Comparison of ENCODE assay signal across 27 cellular contexts in the genomic region with DNA sequence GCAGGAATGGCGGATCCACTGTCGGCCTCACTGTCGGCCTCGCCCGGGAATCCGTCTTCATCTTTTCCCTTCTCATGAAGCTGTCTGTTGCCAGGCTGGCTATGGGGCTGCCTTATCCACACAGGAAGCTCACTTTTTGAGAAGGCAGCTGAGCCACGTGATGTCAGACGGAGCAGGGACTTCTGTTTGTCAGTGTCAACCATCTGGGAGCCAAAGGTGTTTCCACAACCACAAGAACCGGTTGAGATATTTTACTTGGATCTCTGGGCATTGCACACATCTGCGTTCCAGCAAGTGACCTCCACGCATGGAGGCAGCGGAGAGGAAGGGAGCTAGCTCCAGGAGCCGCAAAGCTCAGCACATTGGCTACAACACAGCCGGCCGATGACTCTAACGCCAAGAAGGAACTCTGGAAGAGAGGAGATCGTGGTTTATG. TPM values are rescaled to one million over a fixed set of nuclear protein-coding genes. Genes with fewer than 3 reads are reported as not detected.
A peak's percentile ranks its signal among the peaks of the same experiment; 100 is the strongest.
DNase-seq lines count a peak whose midpoint lies in the region; ATAC-seq and TF ChIP-seq lines count a peak whose summit lies in the region.
"Had no signal": no experiment of that assay in that cellular context is flagged by ENCODE, and none has a peak within 500 bp of the region (broad histone marks: within the 10 kb centered on the region; RNA-seq: fewer than 3 reads in every experiment).

No MANE protein-coding gene starts in this region.

- no peaks in the 10 kb centered on the region for H3K36me3 ChIP-seq in hepatocyte (replicated peaks; ENCODE audit: insufficient read depth, low read depth)
- no peaks in the 10 kb centered on the region for H3K36me3 ChIP-seq in MM.1S (replicated peaks; ENCODE audit: insufficient read depth, low read length)
- H3K36me3 ChIP-seq: adrenal gland, HAP-1, SJSA1, transverse colon had no signal

- no peaks in the 10 kb centered on the region for H3K9me2 ChIP-seq in hepatocyte (replicated peaks; ENCODE audit: insufficient read depth)
- no peaks in the 10 kb centered on the region for H3K9me2 ChIP-seq in MM.1S (replicated peaks; ENCODE audit: insufficient read depth, low read length)

- H3K27ac ChIP-seq in hepatocyte (no peak overlapping the region), MM.1S (ENCODE audit: low read length) (no peak overlapping the region)
- H3K27ac ChIP-seq: adrenal gland, C4-2B, coronary artery, SJSA1, transverse colon had no signal

- peak; percentile 51 for DNase-seq in activated CD8-positive, alpha-beta memory T cell treated with anti-CD3 and anti-CD28 coated beads for 24 hours
- DNase-seq in activated CD8-positive, alpha-beta memory T cell treated with anti-CD3 and anti-CD28 coated beads, Interleukin-2, amount 10 ng/mL, durations not matched to agents 7 days and 5 days = no peak
- no peak for DNase-seq in T-helper 17 cell
- peak; percentile 40 for DNase-seq in kidney tubule cell (ENCODE audit: low spot score)
- no peak for DNase-seq in stimulated activated effector memory CD8-positive, alpha-beta T cell treated with anti-CD3 and anti-CD28 coated beads, Interleukin-12 subunit alpha, Interleukin-12 subunit beta, amount 100 ng/mL, for 72 hours (ENCODE audit: low spot score in 2 of 2)
- DNase-seq in activated CD4-positive, CD25-positive, alpha-beta regulatory T cell (lab: John Stamatoyannopoulos, UW) = no peak
- no peak for DNase-seq in hepatocyte (ENCODE audit: low spot score)
- no peak for DNase-seq in MM.1S
- DNase-seq: activated CD4-positive, alpha-beta T cell treated with anti-CD3 and anti-CD28 coated beads for 4 hours; activated effector memory CD4-positive, alpha-beta T cell treated with Interleukin-2 at 50 U/mL for 16 hours; effector memory CD8-positive, alpha-beta T cell; foreskin melanocyte; hippocampal formation; left ventricle myocardium superior; NCI-H1105 treated with DMSO at 0.1 percent for 48 hours; NCI-H2029 treated with DMSO at 0.1 percent for 48 hours; NCI-H226; T-cell; transverse colon had no signal

- no peaks in the 10 kb centered on the region for H4K20me1 ChIP-seq in hepatocyte (ENCODE audit: insufficient read depth, poor library complexity, severe bottlenecking)
- H4K20me1 ChIP-seq in MM.1S (ENCODE audit: insufficient read depth, low read length) = no peaks in the 10 kb centered on the region

- 94% methylated on average over 17 of the region's 17 CpGs for WGBS in hepatocyte (ENCODE audit: low lambda C conversion rate, missing lambda C conversion rate)

- no peak overlapping the region for H3K9ac ChIP-seq in MM.1S (ENCODE audit: low read length)

- no peaks in the 10 kb centered on the region for H3F3A ChIP-seq in MM.1S (ENCODE audit: insufficient read depth, low read length)

- H2AFZ ChIP-seq in hepatocyte (no peak overlapping the region), MM.1S (ENCODE audit: low read length) (no peak overlapping the region)

- TF ChIP-seq CTCF in hepatocyte (IDR thresholded peaks at IDR 0.05; ENCODE audit: poor library complexity) = no peak
- no peak for TF ChIP-seq CTCF in MM.1S (IDR thresholded peaks at IDR 0.05; ENCODE audit: low read length)

- CTCF ChIA-PET in activated CD8-positive, alpha-beta memory T cell treated with anti-CD3 and anti-CD28 coated beads, Interleukin-2, amount 10 ng/mL, durations not matched to agents 7 days and 5 days (lab: Charles Lee) = interaction anchor here (0.6 to 8.1 kb wide), 16 partner anchors 11 to 619 kb away, joined by 3 to 95 read pairs (median 4); partner anchors contain the start of gene TAF1B

- H3K27me3 ChIP-seq in hepatocyte (no peaks in the 10 kb centered on the region), MM.1S (replicated peaks; ENCODE audit: insufficient read depth, low read length) (no peaks in the 10 kb centered on the region)
- H3K27me3 ChIP-seq: adrenal gland, SJSA1, transverse colon had no signal

- no peaks in the 10 kb centered on the region for H3K9me3 ChIP-seq in T-helper 17 cell (ENCODE audit: control insufficient read depth, low read length, poor library complexity, severe bottlenecking)
- no peaks in the 10 kb centered on the region for H3K9me3 ChIP-seq in hepatocyte (ENCODE audit: low read depth)
- H3K9me3 ChIP-seq in MM.1S (replicated peaks; ENCODE audit: insufficient read depth, low read length) = no peaks in the 10 kb centered on the region
- H3K9me3 ChIP-seq: adrenal gland, HAP-1, SJSA1, transverse colon had no signal

- no peak overlapping the region for H3K4me3 ChIP-seq in hepatocyte
- no peak overlapping the region for H3K4me3 ChIP-seq in MM.1S (ENCODE audit: low read length)
- H3K4me3 ChIP-seq: adrenal gland, coronary artery, HAP-1, SJSA1, transverse colon had no signal

- H3K27ac Mint-ChIP-seq in activated CD8-positive, alpha-beta memory T cell treated with anti-CD3 and anti-CD28 coated beads, Interleukin-2, amount 10 ng/mL, durations not matched to agents 7 days and 5 days = no peak overlapping the region
- no peak overlapping the region for H3K27ac Mint-ChIP-seq in T-helper 17 cell
- H3K27ac Mint-ChIP-seq in stimulated activated effector memory CD8-positive, alpha-beta T cell treated with anti-CD3 and anti-CD28 coated beads, Interleukin-12 subunit alpha, Interleukin-12 subunit beta, amount 100 ng/mL, for 72 hours = peak overlapping the region; percentile 41
- H3K27ac Mint-ChIP-seq: effector memory CD8-positive, alpha-beta T cell; natural killer cell treated with Interleukin-12 subunit alpha and Interleukin-12 subunit beta and Interleukin-15 and Interleukin-18, amount 100 ng/mL, for 72 hours; progenitor cell of endocrine pancreas had no signal

- H3K4me1 ChIP-seq in hepatocyte (ENCODE audit: insufficient read depth) = no peaks in the 10 kb centered on the region
- no peaks in the 10 kb centered on the region for H3K4me1 ChIP-seq in MM.1S (ENCODE audit: low read length)
- H3K4me1 ChIP-seq: adrenal gland had no signal

- H3K4me3 Mint-ChIP-seq in activated CD8-positive, alpha-beta memory T cell treated with anti-CD3 and anti-CD28 coated beads, Interleukin-2, amount 10 ng/mL, durations not matched to agents 7 days and 5 days = no peak overlapping the region
- peak overlapping the region; percentile 67 for H3K4me3 Mint-ChIP-seq in T-helper 17 cell
- H3K4me3 Mint-ChIP-seq in stimulated activated effector memory CD8-positive, alpha-beta T cell treated with anti-CD3 and anti-CD28 coated beads, Interleukin-12 subunit alpha, Interleukin-12 subunit beta, amount 100 ng/mL, for 72 hours = no peak overlapping the region
- H3K4me3 Mint-ChIP-seq: effector memory CD8-positive, alpha-beta T cell; natural killer cell treated with Interleukin-12 subunit alpha and Interleukin-12 subunit beta and Interleukin-15 and Interleukin-18, amount 100 ng/mL, for 72 hours; T-cell had no signal

- peaks cover 20% of the 10 kb centered on the region for H3K4me1 Mint-ChIP-seq in activated CD8-positive, alpha-beta memory T cell treated with anti-CD3 and anti-CD28 coated beads, Interleukin-2, amount 10 ng/mL, durations not matched to agents 7 days and 5 days
- peaks cover 22% of the 10 kb centered on the region for H3K4me1 Mint-ChIP-seq in T-helper 17 cell
- H3K4me1 Mint-ChIP-seq in stimulated activated effector memory CD8-positive, alpha-beta T cell treated with anti-CD3 and anti-CD28 coated beads, Interleukin-12 subunit alpha, Interleukin-12 subunit beta, amount 100 ng/mL, for 72 hours = peaks cover 20% of the 10 kb centered on the region

- H3K79me2 ChIP-seq in hepatocyte (no peaks in the 10 kb centered on the region), MM.1S (ENCODE audit: low read length) (no peaks in the 10 kb centered on the region)

- peaks cover 7% of the 10 kb centered on the region for H3K27me3 Mint-ChIP-seq in activated CD8-positive, alpha-beta memory T cell treated with anti-CD3 and anti-CD28 coated beads, Interleukin-2, amount 10 ng/mL, durations not matched to agents 7 days and 5 days
- peaks cover 6% of the 10 kb centered on the region for H3K27me3 Mint-ChIP-seq in T-helper 17 cell

- H3K36me3 Mint-ChIP-seq in activated CD8-positive, alpha-beta memory T cell treated with anti-CD3 and anti-CD28 coated beads, Interleukin-2, amount 10 ng/mL, durations not matched to agents 7 days and 5 days = no peaks in the 10 kb centered on the region
- H3K36me3 Mint-ChIP-seq in T-helper 17 cell (ENCODE audit: low read depth) = no peaks in the 10 kb centered on the region
- H3K36me3 Mint-ChIP-seq in stimulated activated effector memory CD8-positive, alpha-beta T cell treated with anti-CD3 and anti-CD28 coated beads, Interleukin-12 subunit alpha, Interleukin-12 subunit beta, amount 100 ng/mL, for 72 hours = peaks cover 4% of the 10 kb centered on the region
- H3K36me3 Mint-ChIP-seq: natural killer cell treated with Interleukin-12 subunit alpha and Interleukin-12 subunit beta and Interleukin-15 and Interleukin-18, amount 100 ng/mL, for 72 hours; T-cell had no signal

- no peak for ATAC-seq in activated CD8-positive, alpha-beta memory T cell treated with anti-CD3 and anti-CD28 coated beads, Interleukin-2, amount 10 ng/mL, durations not matched to agents 7 days and 5 days
- no peak for ATAC-seq in T-helper 17 cell
- ATAC-seq in stimulated activated effector memory CD8-positive, alpha-beta T cell treated with anti-CD3 and anti-CD28 coated beads, Interleukin-12 subunit alpha, Interleukin-12 subunit beta, amount 100 ng/mL, for 72 hours = no peak
- ATAC-seq: effector memory CD8-positive, alpha-beta T cell; esophagus mucosa; left ventricle myocardium superior; natural killer cell treated with Interleukin-12 subunit alpha and Interleukin-12 subunit beta and Interleukin-15 and Interleukin-18, amount 100 ng/mL, for 72 hours; T-cell had no signal

- H3K9me3 Mint-ChIP-seq in activated CD8-positive, alpha-beta memory T cell treated with anti-CD3 and anti-CD28 coated beads, Interleukin-2, amount 10 ng/mL, durations not matched to agents 7 days and 5 days (ENCODE audit: low read depth) = no peaks in the 10 kb centered on the region
- H3K9me3 Mint-ChIP-seq in stimulated activated effector memory CD8-positive, alpha-beta T cell treated with anti-CD3 and anti-CD28 coated beads, Interleukin-12 subunit alpha, Interleukin-12 subunit beta, amount 100 ng/mL, for 72 hours = no peaks in the 10 kb centered on the region
- H3K9me3 Mint-ChIP-seq: effector memory CD8-positive, alpha-beta T cell; natural killer cell treated with Interleukin-12 subunit alpha and Interleukin-12 subunit beta and Interleukin-15 and Interleukin-18, amount 100 ng/mL, for 72 hours; T-cell had no signal

- H3K4me2 ChIP-seq in hepatocyte (no peak overlapping the region), MM.1S (ENCODE audit: low read depth, low read length) (no peak overlapping the region)

RNA-seq across cellular contexts. Expression of gene TAF1B, which starts 27.4 kb away (rescaled TPM):
- total RNA-seq in activated CD8-positive, alpha-beta memory T cell treated with anti-CD3 and anti-CD28 coated beads, Interleukin-2, amount 10 ng/mL, durations not matched to agents 7 days and 5 days = 10 to 100 TPM; 29.5 to 31.2 TPM
- total RNA-seq in T-helper 17 cell (10 to 100 TPM; 15.3 to 19.9 TPM), hepatocyte (14.7 and 19.4 TPM in 2 replicates)
- polyA plus RNA-seq in hepatocyte = 8.0 and 13.2 TPM in 2 replicates

Comparison
In these comparisons a context has a peak if more than half of its experiments do, and no peak if none do; other contexts are left out.
1. DNase-seq: peak in activated CD8-positive, alpha-beta memory T cell treated with anti-CD3 and anti-CD28 coated beads for 24 hours (single experiment) and kidney tubule cell (single experiment); none in activated CD8-positive, alpha-beta memory T cell treated with anti-CD3 and anti-CD28 coated beads, Interleukin-2, amount 10 ng/mL, durations not matched to agents 7 days and 5 days (single experiment), T-helper 17 cell (0 of 3), stimulated activated effector memory CD8-positive, alpha-beta T cell treated with anti-CD3 and anti-CD28 coated beads, Interleukin-12 subunit alpha, Interleukin-12 subunit beta, amount 100 ng/mL, for 72 hours (0 of 2), activated CD4-positive, CD25-positive, alpha-beta regulatory T cell (0 of 4), hepatocyte (single experiment) and MM.1S (single experiment).